22 cellular contexts compared by ENCODE assay signal in the genomic region with DNA sequence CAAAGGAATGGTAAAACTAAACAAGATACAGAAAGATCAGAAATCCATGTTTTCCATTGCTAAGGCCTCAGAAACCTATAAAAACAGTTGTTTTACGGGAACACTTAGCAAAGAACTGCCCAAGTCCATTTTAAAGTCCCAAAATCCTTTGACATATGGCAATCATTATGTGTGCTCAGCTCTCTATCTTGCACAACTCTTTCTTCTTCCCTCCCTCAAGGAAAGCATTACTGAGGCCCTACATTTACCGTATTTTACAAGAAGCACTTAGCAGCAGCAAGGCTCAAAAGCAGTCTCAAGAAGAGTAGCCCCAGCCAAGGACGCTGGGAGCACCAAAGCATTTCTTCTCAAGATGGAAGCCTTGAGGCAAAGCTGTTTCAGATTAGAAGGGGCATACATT.
DNase-seq lines count a peak whose midpoint lies in the region; ATAC-seq and TF ChIP-seq lines count a peak whose summit lies in the region.
"Had no signal": no experiment of that assay in that cellular context is flagged by ENCODE, and none has a peak within 500 bp of the region (broad histone marks: within the 10 kb centered on the region; RNA-seq: fewer than 3 reads in every experiment).

No MANE protein-coding gene starts in this region.

- no peaks in the 10 kb centered on the region for H3K4me1 ChIP-seq in GM23248 (ENCODE audit: insufficient read depth)
- H3K4me1 ChIP-seq: BE2C, HAP-1, SJSA1 had no signal

- in situ Hi-C loops in GM23248 (cut with MboI): no loop called here

- 15 to 18% methylated on average over 3 of the region's 3 CpGs for WGBS in GM23248 (ENCODE audit: low coverage in 1 of 2, low lambda C conversion rate in 2 of 2, missing lambda C conversion rate in 2 of 2), 2 experiments

- no peak for ATAC-seq in WTC11
- ATAC-seq: GM23338, Right ventricle myocardium inferior had no signal

- H3K4me2 ChIP-seq in GM23248 (ENCODE audit: unreplicated experiment): no peak overlapping the region
- H3K4me2 ChIP-seq: GM23338 had no signal

- no peak overlapping the region for H3K4me3 Mint-ChIP-seq in activated naive CD4-positive, alpha-beta T cell treated with anti-CD3 and anti-CD28 coated beads, Interleukin-2, amount 10 ng/mL, durations not matched to agents 7 days and 5 days
- H3K4me3 Mint-ChIP-seq in WTC11: no peak overlapping the region
- H3K4me3 Mint-ChIP-seq: CD4-positive, CD25-positive, alpha-beta regulatory T cell; GM23338 had no signal

- H3K36me3 ChIP-seq in GM23248 (ENCODE audit: low read depth): no peaks in the 10 kb centered on the region
- H3K36me3 ChIP-seq: BE2C, HAP-1, SJSA1 had no signal

- CTCF ChIA-PET in activated naive CD4-positive, alpha-beta T cell treated with anti-CD3 and anti-CD28 coated beads, Interleukin-2, amount 10 ng/mL, durations not matched to agents 7 days and 5 days (lab: Charles Lee): no interaction called here
- CTCF ChIA-PET in WTC11 (lab: Charles Lee): no interaction called here

- H3K9me2 ChIP-seq in GM23248 (ENCODE audit: insufficient read depth): no peaks in the 10 kb centered on the region

- H3K27me3 Mint-ChIP-seq in activated naive CD4-positive, alpha-beta T cell treated with anti-CD3 and anti-CD28 coated beads, Interleukin-2, amount 10 ng/mL, durations not matched to agents 7 days and 5 days: no peaks in the 10 kb centered on the region
- H3K27me3 Mint-ChIP-seq in WTC11 (ENCODE audit: low read depth): no peaks in the 10 kb centered on the region; the same call in 1 of the 2 replicates
- H3K27me3 Mint-ChIP-seq: CD4-positive, CD25-positive, alpha-beta regulatory T cell had no signal

- H3K27ac Mint-ChIP-seq in activated naive CD4-positive, alpha-beta T cell treated with anti-CD3 and anti-CD28 coated beads, Interleukin-2, amount 10 ng/mL, durations not matched to agents 7 days and 5 days: no peak overlapping the region
- H3K27ac Mint-ChIP-seq in WTC11: no peak overlapping the region
- H3K27ac Mint-ChIP-seq: CD4-positive, CD25-positive, alpha-beta regulatory T cell; GM23338 had no signal

- DNase-seq in AG09309 (ENCODE audit: low read depth) (peak; percentile 46), GM23248 (peak; percentile 5), fibroblast of mammary gland (ENCODE audit: low read depth) (peak; percentile 58), skeletal muscle cell (ENCODE audit: low read depth) (peak; percentile 24), NCI-H2107 (lab: John Stamatoyannopoulos, UW) (no peak), WTC11 (ENCODE audit: low spot score) (no peak)
- no peak for DNase-seq in activated naive CD4-positive, alpha-beta T cell treated with anti-CD3 and anti-CD28 coated beads, Interleukin-2, amount 10 ng/mL, durations not matched to agents 7 days and 5 days
- DNase-seq: 8988T; BE2C; CD4-positive, CD25-positive, alpha-beta regulatory T cell; COR-L47; DMS79; Kasumi-1; NCI-H1694; NCI-H2081; NCI-H446; NCI-H526; OCI-M1 had no signal

- H3K9me3 ChIP-seq in GM23248 (ENCODE audit: low read depth): no peaks in the 10 kb centered on the region
- H3K9me3 ChIP-seq: BE2C, HAP-1, SJSA1 had no signal

- H4K20me1 ChIP-seq in GM23248 (ENCODE audit: insufficient read depth): no peaks in the 10 kb centered on the region

- no peak overlapping the region for H3K27ac ChIP-seq in GM23248
- H3K27ac ChIP-seq: SJSA1 had no signal

- H3K4me1 Mint-ChIP-seq in activated naive CD4-positive, alpha-beta T cell treated with anti-CD3 and anti-CD28 coated beads, Interleukin-2, amount 10 ng/mL, durations not matched to agents 7 days and 5 days: no peaks in the 10 kb centered on the region
- peaks cover 12% of the 10 kb centered on the region; the same call in 1 of the 2 replicates for H3K4me1 Mint-ChIP-seq in WTC11
- H3K4me1 Mint-ChIP-seq: CD4-positive, CD25-positive, alpha-beta regulatory T cell; GM23338 had no signal

- no peaks in the 10 kb centered on the region for H3K27me3 ChIP-seq in GM23248 (replicated peaks; ENCODE audit: insufficient read depth)
- H3K27me3 ChIP-seq: BE2C, SJSA1 had no signal

- peaks cover 12% of the 10 kb centered on the region for H3K9me3 Mint-ChIP-seq in activated naive CD4-positive, alpha-beta T cell treated with anti-CD3 and anti-CD28 coated beads, Interleukin-2, amount 10 ng/mL, durations not matched to agents 7 days and 5 days
- peaks cover 21% of the 10 kb centered on the region for H3K9me3 Mint-ChIP-seq in WTC11
- H3K9me3 Mint-ChIP-seq: GM23338 had no signal

- no peaks in the 10 kb centered on the region for H3K79me2 ChIP-seq in GM23248 (ENCODE audit: insufficient read depth)

- POLR2A ChIA-PET in WTC11 (lab: Charles Lee): no interaction called here

- H3K4me3 ChIP-seq in AG09309 (ENCODE audit: control insufficient read depth, low read depth, low read length) (no peak overlapping the region), GM23248 (no peak overlapping the region), fibroblast of mammary gland (ENCODE audit: control insufficient read depth, low read depth, low read length) (no peak overlapping the region), skeletal muscle cell (ENCODE audit: low read depth, low read length) (no peak overlapping the region)
- H3K4me3 ChIP-seq: GM23338, HAP-1, SJSA1 had no signal

- TF ChIP-seq CTCF in AG09309 (IDR thresholded peaks at IDR 0.05; ENCODE audit: control insufficient read depth, insufficient read depth, low read depth, low read length, missing control alignments) (no peak), fibroblast of mammary gland (conservative IDR thresholded peaks at IDR 0.05; ENCODE audit: control insufficient read depth, insufficient read depth, low read depth, low read length) (no peak), WTC11 (IDR thresholded peaks at IDR 0.05) (no peak)

- H3K9ac ChIP-seq in GM23248: no peak overlapping the region

- H2AFZ ChIP-seq in GM23248: no peak overlapping the region
- H2AFZ ChIP-seq: GM23338 had no signal

- H3K36me3 Mint-ChIP-seq in activated naive CD4-positive, alpha-beta T cell treated with anti-CD3 and anti-CD28 coated beads, Interleukin-2, amount 10 ng/mL, durations not matched to agents 7 days and 5 days: no peaks in the 10 kb centered on the region
- no peaks in the 10 kb centered on the region for H3K36me3 Mint-ChIP-seq in WTC11
- H3K36me3 Mint-ChIP-seq: CD4-positive, CD25-positive, alpha-beta regulatory T cell had no signal

- H3F3A ChIP-seq in GM23248 (ENCODE audit: insufficient read depth): no peaks in the 10 kb centered on the region

TF ChIP-seq in WTC11, 78 proteins besides CTCF, POLR2A, EP300 and RAD21 (continues in another document):
- TF ChIP-seq, protein P1, sequence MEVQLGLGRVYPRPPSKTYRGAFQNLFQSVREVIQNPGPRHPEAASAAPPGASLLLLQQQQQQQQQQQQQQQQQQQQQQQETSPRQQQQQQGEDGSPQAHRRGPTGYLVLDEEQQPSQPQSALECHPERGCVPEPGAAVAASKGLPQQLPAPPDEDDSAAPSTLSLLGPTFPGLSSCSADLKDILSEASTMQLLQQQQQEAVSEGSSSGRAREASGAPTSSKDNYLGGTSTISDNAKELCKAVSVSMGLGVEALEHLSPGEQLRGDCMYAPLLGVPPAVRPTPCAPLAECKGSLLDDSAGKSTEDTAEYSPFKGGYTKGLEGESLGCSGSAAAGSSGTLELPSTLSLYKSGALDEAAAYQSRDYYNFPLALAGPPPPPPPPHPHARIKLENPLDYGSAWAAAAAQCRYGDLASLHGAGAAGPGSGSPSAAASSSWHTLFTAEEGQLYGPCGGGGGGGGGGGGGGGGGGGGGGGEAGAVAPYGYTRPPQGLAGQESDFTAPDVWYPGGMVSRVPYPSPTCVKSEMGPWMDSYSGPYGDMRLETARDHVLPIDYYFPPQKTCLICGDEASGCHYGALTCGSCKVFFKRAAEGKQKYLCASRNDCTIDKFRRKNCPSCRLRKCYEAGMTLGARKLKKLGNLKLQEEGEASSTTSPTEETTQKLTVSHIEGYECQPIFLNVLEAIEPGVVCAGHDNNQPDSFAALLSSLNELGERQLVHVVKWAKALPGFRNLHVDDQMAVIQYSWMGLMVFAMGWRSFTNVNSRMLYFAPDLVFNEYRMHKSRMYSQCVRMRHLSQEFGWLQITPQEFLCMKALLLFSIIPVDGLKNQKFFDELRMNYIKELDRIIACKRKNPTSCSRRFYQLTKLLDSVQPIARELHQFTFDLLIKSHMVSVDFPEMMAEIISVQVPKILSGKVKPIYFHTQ (CRISPR knock-in tag; IDR thresholded peaks at IDR 0.05): no peak
- TF ChIP-seq NR1H2 (CRISPR knock-in tag; IDR thresholded peaks at IDR 0.05) (no peak), GTF2I (CRISPR knock-in tag; conservative IDR thresholded peaks at IDR 0.05) (no peak), CREB1 (CRISPR knock-in tag; IDR thresholded peaks at IDR 0.05) (no peak), SMAD4 (CRISPR knock-in tag; IDR thresholded peaks at IDR 0.05) (no peak), FOXJ3 (CRISPR knock-in tag; IDR thresholded peaks at IDR 0.05; ENCODE audit: borderline replicate concordance) (no peak), ATF2 (CRISPR knock-in tag; IDR thresholded peaks at IDR 0.05; ENCODE audit: borderline replicate concordance, low read depth) (no peak), NR3C1 (CRISPR knock-in tag; conservative IDR thresholded peaks at IDR 0.05; ENCODE audit: low read depth) (no peak), ESRRA (CRISPR knock-in tag; IDR thresholded peaks at IDR 0.05; ENCODE audit: borderline replicate concordance) (no peak), ZNF121 (CRISPR knock-in tag; IDR thresholded peaks at IDR 0.05) (no peak), ZNF416 (CRISPR knock-in tag; IDR thresholded peaks at IDR 0.05) (no peak)
- TF ChIP-seq, protein P2, sequence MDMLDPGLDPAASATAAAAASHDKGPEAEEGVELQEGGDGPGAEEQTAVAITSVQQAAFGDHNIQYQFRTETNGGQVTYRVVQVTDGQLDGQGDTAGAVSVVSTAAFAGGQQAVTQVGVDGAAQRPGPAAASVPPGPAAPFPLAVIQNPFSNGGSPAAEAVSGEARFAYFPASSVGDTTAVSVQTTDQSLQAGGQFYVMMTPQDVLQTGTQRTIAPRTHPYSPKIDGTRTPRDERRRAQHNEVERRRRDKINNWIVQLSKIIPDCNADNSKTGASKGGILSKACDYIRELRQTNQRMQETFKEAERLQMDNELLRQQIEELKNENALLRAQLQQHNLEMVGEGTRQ (CRISPR knock-in tag; IDR thresholded peaks at IDR 0.05): no peak

Comparison
In these comparisons a context has a peak if more than half of its experiments do, and no peak if none do; other contexts are left out.
1. DNase-seq: peak in AG09309 (single experiment), GM23248 (single experiment), fibroblast of mammary gland (single experiment) and skeletal muscle cell (single experiment); none in NCI-H2107 (single experiment), activated naive CD4-positive, alpha-beta T cell treated with anti-CD3 and anti-CD28 coated beads, Interleukin-2, amount 10 ng/mL, durations not matched to agents 7 days and 5 days (single experiment) and WTC11 (single experiment).